In genomic region chr19:47231215-47232054, GRCh38 we compare ENCODE assay signal across 8 cellular contexts. TPM values are rescaled to one million over a fixed set of nuclear protein-coding genes. Genes with fewer than 3 reads are reported as not detected.
A peak's percentile ranks its signal among the peaks of the same experiment; 100 is the strongest.
DNase-seq lines count a peak whose midpoint lies in the region; ATAC-seq and TF ChIP-seq lines count a peak whose summit lies in the region.

No MANE protein-coding gene starts in this region.

- WGBS in right lobe of liver (ENCODE audit: insufficient coverage, low coverage, low lambda C conversion rate, missing lambda C conversion rate), result 0% methylated on average over 3 of the region's 51 CpGs

- H3K9me3 ChIP-seq in DOHH2 (ENCODE audit: control insufficient read depth, insufficient read depth, low read length) (no peaks in the 10 kb centered on the region), right lobe of liver (no peaks in the 10 kb centered on the region)

- TF ChIP-seq POLR2A in right lobe of liver (IDR thresholded peaks at IDR 0.05), result peak; percentile 50

- H3K36me3 ChIP-seq in DOHH2 (ENCODE audit: control insufficient read depth, low read length) (0 out of 2 replicates have a peak, but pooled peaks cover 3% of the 10 kb centered on the region), H7 (replicated peaks; ENCODE audit: control insufficient read depth, insufficient read depth, low read length) (no peaks in the 10 kb centered on the region), right lobe of liver (no peaks in the 10 kb centered on the region)

- H3K4me1 ChIP-seq in DOHH2 (ENCODE audit: control insufficient read depth, low read length) (peaks cover 58% of the 10 kb centered on the region), right lobe of liver (peaks cover 0 to 22% (median 12%) of the 10 kb centered on the region in 4 donors)

- peak overlapping the region; percentile 99 for H3K4me2 ChIP-seq in DOHH2 (ENCODE audit: low read length)

- no peaks in the 10 kb centered on the region for H3K9me2 ChIP-seq in DOHH2 (replicated peaks; ENCODE audit: control insufficient read depth, low read length)

- H3K27ac ChIP-seq in DOHH2 (ENCODE audit: low read depth, low read length), result peak overlapping the region; percentile 43
- H3K27ac ChIP-seq in dorsolateral prefrontal cortex, result peak overlapping the region in 57 of 59 donors; percentile 20 to 99 (median 81)
- peak overlapping the region; percentile 44 to 80 (median 67) for H3K27ac ChIP-seq in right lobe of liver

- ATAC-seq in right lobe of liver (peak; percentile 48 to 70 (median 62)), HG03469 (IDR thresholded peaks at IDR 0.05; ENCODE audit: unreplicated experiment) (no peak)

- no peaks in the 10 kb centered on the region for H4K20me1 ChIP-seq in DOHH2 (ENCODE audit: control insufficient read depth, insufficient read depth, low read depth, low read length)

- H3F3A ChIP-seq in DOHH2 (ENCODE audit: control insufficient read depth, insufficient read depth), result peaks cover 26% of the 10 kb centered on the region

- H3K4me3 ChIP-seq in DOHH2 (ENCODE audit: low read length) (peak overlapping the region; percentile 81), H7 (ENCODE audit: insufficient read depth, low read depth, low read length) (peak overlapping the region; percentile 44), dorsolateral prefrontal cortex (peak overlapping the region; percentile 39 to 92 (median 81)), right lobe of liver (peak overlapping the region; percentile 36 to 97 (median 77))

- no peak for TF ChIP-seq CTCF in DOHH2 (IDR thresholded peaks at IDR 0.05; ENCODE audit: low read depth, low read length, poor library complexity, severe bottlenecking)
- TF ChIP-seq CTCF in dorsolateral prefrontal cortex (IDR thresholded peaks at IDR 0.05 in 54 of 56, conservative IDR thresholded peaks at IDR 0.05 in 2 of 56; ENCODE audit: low read depth in 1 of 56, partially characterized antibody in 56 of 56), result no peak
- TF ChIP-seq CTCF in right lobe of liver (IDR thresholded peaks at IDR 0.05), result no peak

- H3K27me3 ChIP-seq in DOHH2 (ENCODE audit: control insufficient read depth, low read length), result peaks cover 7% of the 10 kb centered on the region
- H3K27me3 ChIP-seq in H7 (ENCODE audit: control insufficient read depth, insufficient read depth, low read length), result peaks cover 12% of the 10 kb centered on the region
- H3K27me3 ChIP-seq in dorsolateral prefrontal cortex, result no peaks in the 10 kb centered on the region
- no peaks in the 10 kb centered on the region for H3K27me3 ChIP-seq in right lobe of liver

- peaks cover 5% of the 10 kb centered on the region; the same call in 1 of the 2 replicates for H3K79me2 ChIP-seq in DOHH2 (ENCODE audit: control insufficient read depth, low read length)

- peak; percentile 96 for DNase-seq in H7
- peak; percentile 41 to 88 for DNase-seq in NCI-H446 (lab: John Stamatoyannopoulos, UW)
- DNase-seq in activated CD4-positive, alpha-beta T cell treated with anti-CD3 and anti-CD28 coated beads, Interleukin-2, amount 50 U/mL, for 4 hours, result peak; percentile 88 to 90
- peak; percentile 74 to 89 (median 82) for DNase-seq in dorsolateral prefrontal cortex
- DNase-seq in right lobe of liver, result peak; percentile 93 to 96 (median 95)
- DNase-seq in stimulated activated CD4-positive, alpha-beta T cell treated with anti-CD3 and anti-CD28 coated beads, Interleukin-4, amount 100 ng/mL, for 24 hours, result peak; percentile 86

- intact Hi-C loops in dorsolateral prefrontal cortex (cut with DNase I) (no loop called here), right lobe of liver (cut with DNase I) (no loop called here)

RNA-seq across cellular contexts. Expression of gene BBC3, which starts 0.4 kb away (rescaled TPM):
- total RNA-seq in H7 (2014; rRNA removed; shearing (Covaris generic)), result 13.4 and 20.7 TPM in 2 replicates
- 10 to 100 TPM in 50 of 120 experiments, 1 to 10 TPM in 70; 4.8 to 17.2 (median 9.6) TPM for total RNA-seq in dorsolateral prefrontal cortex
- 1 to 10 TPM; 1.8 to 8.0 (median 3.1) TPM for total RNA-seq in right lobe of liver

RNA-seq across cellular contexts. Expression of gene CCDC9, which starts 24.9 kb away (rescaled TPM):
- total RNA-seq in H7 (2014; rRNA removed; shearing (Covaris generic)), result 10.9 and 14.0 TPM in 2 replicates
- 10 to 100 TPM; 13.8 to 39.6 (median 24.0) TPM for total RNA-seq in dorsolateral prefrontal cortex
- total RNA-seq in right lobe of liver, result 10 to 100 TPM in 2 of 6 experiments, 1 to 10 TPM in 4; 5.8 to 15.1 (median 9.1) TPM

RNA-seq across cellular contexts. Expression of gene INAFM1, which starts 43.2 kb away (rescaled TPM):
- 2.0 and 2.9 TPM in 2 replicates for total RNA-seq in H7 (2014; rRNA removed; shearing (Covaris generic))
- total RNA-seq in dorsolateral prefrontal cortex (10 to 100 TPM; 13.1 to 31.8 (median 18.3) TPM), right lobe of liver (1 to 10 TPM; 2.2 to 5.8 (median 4.4) TPM)
